In genomic region chrX:123736333-123736921, GRCh38 we compare ENCODE assay signal across 12 cellular contexts. TPM values are rescaled to one million over a fixed set of nuclear protein-coding genes. Genes with fewer than 3 reads are reported as not detected.
DNase-seq lines count a peak whose midpoint lies in the region; ATAC-seq, FAIRE-seq and TF ChIP-seq lines count a peak whose summit lies in the region.
"Had no signal": no experiment of that assay in that cellular context is flagged by ENCODE, and none has a peak within 500 bp of the region (broad histone marks: within the 10 kb centered on the region; RNA-seq: fewer than 3 reads in every experiment).

No MANE protein-coding gene starts in this region.

- no peaks in the 10 kb centered on the region for H3K9me3 ChIP-seq in IMR-90 (ENCODE audit: control insufficient read depth, insufficient read depth, low read length)

- peak overlapping the region in 2 of 3 experiments; percentile 46 to 54 for H3K4me3 Mint-ChIP-seq in nephron

- peak overlapping the region; percentile 23; the same call in 1 of the 2 replicates for H3K4me2 ChIP-seq in IMR-90 (ENCODE audit: low read depth, low read length)

- H3K79me1 ChIP-seq in IMR-90 (ENCODE audit: low read depth in 1 of 2, low read length in 2 of 2) = peaks cover 0 to 5% of the 10 kb centered on the region in 2 experiments; a peak in 1 of 4 replicates

- H3K4me3 ChIP-seq in IMR-90 (ENCODE audit: insufficient read depth, low read depth, low read length) (no peak overlapping the region), bronchial epithelial cell (ENCODE audit: low read depth, low read length) (no peak overlapping the region)

- no peak for DNase-seq in D721Med (ENCODE audit: insufficient read length, low spot score)
- peak; percentile 90 for DNase-seq in IMR-90
- DNase-seq in bronchial epithelial cell (ENCODE audit: low read depth) = peak; percentile 4
- no peak for DNase-seq in T-helper 9 cell
- no peak for DNase-seq in left cardiac atrium
- no peak for DNase-seq in NCI-H345 treated with DMSO at 0.1 percent for 48 hours (lab: John Stamatoyannopoulos, UW; ENCODE audit: unreplicated experiment)
- DNase-seq: NCI-H510A treated with DMSO at 0.1 percent for 48 hours, right cardiac atrium, substantia nigra had no signal

- H3K9me3 Mint-ChIP-seq in nephron = peaks cover 30% of the 10 kb centered on the region

- FAIRE-seq in D721Med (lab: Jason Lieb, UNC) = peak; percentile 56
- no peak for FAIRE-seq in bronchial epithelial cell (lab: Jason Lieb, UNC)

- no peak overlapping the region for H2AK9ac ChIP-seq in IMR-90 (replicated peaks; ENCODE audit: low read depth, low read length, poor library complexity)

- no peak overlapping the region for H3K56ac ChIP-seq in IMR-90 (ENCODE audit: extremely low read depth, insufficient read depth, low read length)

- peak overlapping the region; percentile 56; the same call in 1 of the 2 replicates for H3K27ac ChIP-seq in IMR-90 (ENCODE audit: insufficient read depth, low read length)

- H3K14ac ChIP-seq in IMR-90 (replicated peaks; ENCODE audit: low read depth, low read length) = peak overlapping the region; percentile 66; the same call in 1 of the 2 replicates

- peak overlapping the region; percentile 79 for H2BK5ac ChIP-seq in IMR-90 (ENCODE audit: low read depth, low read length, poor library complexity, severe bottlenecking)

- peak overlapping the region; percentile 9; the same call in 1 of the 2 replicates for H2BK120ac ChIP-seq in IMR-90 (ENCODE audit: low read depth, low read length)

- H3K36me3 Mint-ChIP-seq in nephron (ENCODE audit: low read depth) = peaks cover 5% of the 10 kb centered on the region

- H3K9me1 ChIP-seq in IMR-90 (ENCODE audit: insufficient read depth, low read length) = no peaks in the 10 kb centered on the region

- H3K18ac ChIP-seq in IMR-90 (ENCODE audit: low read depth, low read length) = peak overlapping the region; percentile 39; the same call in 1 of the 2 replicates

- intact Hi-C loops in IMR-90 (cut with micrococcal nuclease) (no loop called here), left cardiac atrium (cut with DNase I) (no loop called here)

- TF ChIP-seq POLR2A in IMR-90 (IDR thresholded peaks at IDR 0.05; ENCODE audit: low read depth, low read length) = no peak

- no peak overlapping the region for H2BK20ac ChIP-seq in IMR-90 (ENCODE audit: low read depth, low read length)

- no peak for TF ChIP-seq CTCF in D721Med (IDR thresholded peaks at IDR 0.05; ENCODE audit: insufficient read depth, missing control alignments)
- TF ChIP-seq CTCF in IMR-90 (conservative IDR thresholded peaks at IDR 0.05; ENCODE audit: low read depth, low read length) = no peak
- TF ChIP-seq CTCF in bronchial epithelial cell (IDR thresholded peaks at IDR 0.05; ENCODE audit: insufficient read depth, low read length, severe bottlenecking) = no peak
- TF ChIP-seq CTCF in nephron (IDR thresholded peaks at IDR 0.05; ENCODE audit: unreplicated experiment in 3 of 3) = no peak

- CTCF ChIA-PET in IMR-90 (lab: Yijun Ruan, JAX) = no interaction called here

- peaks cover 4% of the 10 kb centered on the region; the same call in 1 of the 2 replicates for H4K20me1 ChIP-seq in IMR-90 (ENCODE audit: insufficient read depth, low read length)

- H3K4me1 ChIP-seq in IMR-90 (ENCODE audit: control insufficient read depth, insufficient read depth, low read length) = no peaks in the 10 kb centered on the region; the same call in 1 of the 2 replicates

- in situ Hi-C loops in IMR-90 (cut with MboI; ENCODE audit: low sequenced_read_pairs) = no loop called here

- no peak overlapping the region for H4K5ac ChIP-seq in IMR-90 (ENCODE audit: low read depth, low read length)

- no TSS peak for BruUV-seq in IMR-90 (replicated peaks; lab: Mats Ljungman, UMichigan)

- no CpG with 5 or more reads among the region's 2 CpGs for WGBS in IMR-90 (ENCODE audit: extremely low coverage in 2 of 2, insufficient read length in 1 of 2), 2 experiments

- H2AK5ac ChIP-seq in IMR-90 (ENCODE audit: low read depth, low read length) = no peak overlapping the region

- TF ChIP-seq RAD21 in IMR-90 (IDR thresholded peaks at IDR 0.05; ENCODE audit: low read length) = no peak

- no peaks in the 10 kb centered on the region for H3K27me3 ChIP-seq in IMR-90 (ENCODE audit: control insufficient read depth, insufficient read depth, low read length)
- no peaks in the 10 kb centered on the region for H3K27me3 ChIP-seq in bronchial epithelial cell (ENCODE audit: control insufficient read depth, insufficient read depth, low read length)

- dilution Hi-C loops in IMR-90 (cut with HindIII; ENCODE audit: low sequenced_read_pairs, unreplicated experiment) = no loop called here

- H4K8ac ChIP-seq in IMR-90 (ENCODE audit: low read depth in 2 of 2, low read length in 2 of 2) = 0 out of 4 replicates have a peak overlapping the region, but pooled peaks of 1 of the 2 experiments have one; percentile 37

- no peak overlapping the region for H3K23ac ChIP-seq in IMR-90 (ENCODE audit: low read depth, low read length)

- H3K36me3 ChIP-seq in IMR-90 (ENCODE audit: control insufficient read depth, insufficient read depth, low read length) (no peaks in the 10 kb centered on the region), bronchial epithelial cell (ENCODE audit: control insufficient read depth, insufficient read depth, low read length) (no peaks in the 10 kb centered on the region)

- peak overlapping the region; percentile 36 to 68 (median 52) for H3K27ac Mint-ChIP-seq in nephron

- no peak overlapping the region for H3K4ac ChIP-seq in IMR-90 (ENCODE audit: low read depth, low read length)

- H4K91ac ChIP-seq in IMR-90 (ENCODE audit: insufficient read depth, low read depth, low read length) = no peak overlapping the region

- H2BK15ac ChIP-seq in IMR-90 (ENCODE audit: low read depth, low read length) = no peak overlapping the region; the same call in 2 of the 3 replicates

- H3K9ac ChIP-seq in IMR-90 (ENCODE audit: low read depth, low read length) = no peak overlapping the region

- ATAC-seq in IMR-90 (ENCODE audit: low read depth) (peak; percentile 57), left cardiac atrium (no peak), GM18498 (IDR thresholded peaks at IDR 0.05; ENCODE audit: unreplicated experiment) (no peak)
- ATAC-seq: right cardiac atrium, Right ventricle myocardium inferior had no signal

- H3K27me3 Mint-ChIP-seq in nephron (ENCODE audit: low read depth) = no peaks in the 10 kb centered on the region

- POLR2A ChIA-PET in IMR-90 (lab: Charles Lee; ENCODE audit: unreplicated experiment) = no interaction called here

- H3K4me1 Mint-ChIP-seq in nephron = peaks cover 8% of the 10 kb centered on the region

- H2AFZ ChIP-seq in IMR-90 (replicated peaks; ENCODE audit: low read length, poor library complexity) = peak overlapping the region; percentile 37

TF ChIP-seq in IMR-90, 13 proteins besides CTCF, POLR2A, EP300 and RAD21:
- TF ChIP-seq SMC3 (IDR thresholded peaks at IDR 0.05; ENCODE audit: low read depth, low read length) (no peak), MAFK (IDR thresholded peaks at IDR 0.05; ENCODE audit: low read depth, low read length) (no peak), RCOR1 (IDR thresholded peaks at IDR 0.05; ENCODE audit: insufficient replicate concordance, low read length) (peak; percentile 21), MXI1 (IDR thresholded peaks at IDR 0.05; ENCODE audit: borderline replicate concordance, low read depth, low read length) (no peak), BHLHE40 (IDR thresholded peaks at IDR 0.05; ENCODE audit: low read depth, low read length) (0 out of 2 replicates have a peak, but pooled peaks have one; percentile 35), NFE2L2 (IDR thresholded peaks at IDR 0.05; ENCODE audit: low read depth, low read length) (no peak), FOS (IDR thresholded peaks at IDR 0.05; ENCODE audit: low read depth, low read length) (peak; percentile 27), RFX5 (IDR thresholded peaks at IDR 0.05; ENCODE audit: low read depth, low read length) (no peak), USF2 (IDR thresholded peaks at IDR 0.05; ENCODE audit: low read depth, low read length) (no peak), CHD1 (IDR thresholded peaks at IDR 0.05; ENCODE audit: low read depth, low read length) (no peak), ELK1 (IDR thresholded peaks at IDR 0.05; ENCODE audit: borderline replicate concordance, low read depth, low read length) (no peak), CEBPB (IDR thresholded peaks at IDR 0.05; ENCODE audit: low read depth, low read length) (peak; percentile 20; the same call in 1 of the 2 replicates), MAZ (IDR thresholded peaks at IDR 0.05; ENCODE audit: borderline replicate concordance, low read depth, low read length) (no peak)

RNA-seq across cellular contexts. Expression of gene THOC2, which starts 3.6 kb away (rescaled TPM):
- total RNA-seq in IMR-90 (2012; rRNA removed) (58.8 and 93.9 TPM in 2 replicates), bronchial epithelial cell (61.7 and 63.7 TPM in 2 replicates), left cardiac atrium (10 to 100 TPM; 25.7 to 33.8 TPM)
- 37.4 and 42.9 TPM in 2 replicates for polyA plus RNA-seq in IMR-90 (2012; rRNA removed)
- 4.0 and 5.5 TPM in 2 replicates for polyA plus RNA-seq in IMR-90 (2012; cell fraction: cytosol; rRNA removed)
- polyA plus RNA-seq in IMR-90 (2012; cell fraction: nucleus; rRNA removed; ENCODE audit: low replicate concordance) = 14.3 and 148 TPM in 2 replicates

Comparison
In these comparisons a context has a peak if more than half of its experiments do, and no peak if none do; other contexts are left out.
1. DNase-seq: peak in IMR-90 (single experiment) and bronchial epithelial cell (single experiment); none in D721Med (single experiment), T-helper 9 cell (single experiment), left cardiac atrium (single experiment) and NCI-H345 treated with DMSO at 0.1 percent for 48 hours (single experiment).